Comparison of ENCODE assay signal across 8 cellular contexts in the genomic region with DNA sequence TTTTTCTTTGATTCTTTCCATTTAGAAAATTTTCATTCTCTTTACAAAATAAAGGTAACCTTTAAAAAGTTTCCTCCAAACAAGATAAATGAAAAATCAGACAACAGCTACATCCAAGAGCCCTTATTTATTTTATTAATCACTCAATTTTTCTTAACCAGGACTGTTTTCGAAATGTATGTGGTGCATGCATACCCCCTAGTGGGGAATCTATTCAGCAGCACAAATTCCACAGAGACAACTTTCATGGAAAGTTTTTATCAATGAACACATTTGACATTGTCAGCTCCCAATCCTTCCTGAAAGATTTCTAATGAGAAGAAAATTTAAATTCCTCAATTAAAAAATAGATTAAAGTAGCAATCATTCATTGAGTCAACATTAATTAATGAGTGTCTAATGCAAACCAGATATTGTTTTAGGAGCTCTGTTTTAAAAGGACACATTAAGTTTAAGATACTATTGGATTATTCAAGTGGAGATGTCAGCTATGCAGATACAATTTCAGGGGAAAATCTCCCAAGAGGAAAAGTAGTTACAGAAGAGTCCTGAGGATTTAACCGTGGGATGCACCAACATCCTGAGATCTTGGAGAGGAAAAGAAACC. TPM values are rescaled to one million over a fixed set of nuclear protein-coding genes. Genes with fewer than 3 reads are reported as not detected.
DNase-seq lines count a peak whose midpoint lies in the region; ATAC-seq and TF ChIP-seq lines count a peak whose summit lies in the region.

No MANE protein-coding gene starts in this region.

- no peaks in the 10 kb centered on the region for H3K4me1 ChIP-seq in CD8-positive, alpha-beta T cell (ENCODE audit: insufficient read depth, low read length)
- H3K4me1 ChIP-seq in mesendoderm (ENCODE audit: control insufficient read depth, low read depth, low read length) = no peaks in the 10 kb centered on the region

- no peaks in the 10 kb centered on the region for H3K27me3 ChIP-seq in CD8-positive, alpha-beta T cell (ENCODE audit: insufficient read depth, low read length)
- H3K27me3 ChIP-seq in mesendoderm (ENCODE audit: insufficient read depth, low read length, poor library complexity) = no peaks in the 10 kb centered on the region

- H3K27me3 Mint-ChIP-seq in CD8-positive, alpha-beta T cell (ENCODE audit: low read depth) = peaks cover 36% of the 10 kb centered on the region
- H3K27me3 Mint-ChIP-seq in brain = peaks cover 58% of the 10 kb centered on the region
- H3K27me3 Mint-ChIP-seq in activated T-helper 17 cell treated with anti-CD3 and anti-CD28 coated beads, Interleukin-2, amount 50 U/mL, for 72 hours = peaks cover 35% of the 10 kb centered on the region

- WGBS in mesendoderm (ENCODE audit: extremely low coverage, insufficient coverage, low lambda C conversion rate) = no CpG with 5 or more reads among the region's 2 CpGs

- H3K79me2 ChIP-seq in mesendoderm (ENCODE audit: control insufficient read depth, insufficient read depth, low read length) = no peaks in the 10 kb centered on the region

- CTCF ChIA-PET in CD8-positive, alpha-beta T cell (lab: Charles Lee) = interaction anchor here (0.7 to 5.0 kb wide), 5 partner anchors 9 to 1341 kb away, joined by 3 to 22 read pairs (median 3); a partner anchor contains a TSS

- H3K4ac ChIP-seq in mesendoderm (ENCODE audit: low read depth, low read length) = no peak overlapping the region

- TF ChIP-seq CTCF in CD8-positive, alpha-beta T cell (IDR thresholded peaks at IDR 0.05) = peak; percentile 56
- peak; percentile 82 for TF ChIP-seq CTCF in brain (conservative IDR thresholded peaks at IDR 0.05)
- peak in 1 of 3 donors; percentile 10 for TF ChIP-seq CTCF in omental fat pad (IDR thresholded peaks at IDR 0.05)

- no peaks in the 10 kb centered on the region for H3K79me1 ChIP-seq in mesendoderm (ENCODE audit: low read length)

- no peak overlapping the region for H2AK5ac ChIP-seq in mesendoderm (ENCODE audit: low read length)

- H4K5ac ChIP-seq in mesendoderm (ENCODE audit: low read length) = no peak overlapping the region

- DNase-seq in CD8-positive, alpha-beta T cell = no peak
- DNase-seq in HuH-7 (ENCODE audit: low spot score) (peak; percentile 36), mesendoderm (peak; percentile 35), omental fat pad (ENCODE audit: low spot score) (no peak), NCI-H1092 treated with DMSO at 0.1 percent for 48 hours (lab: John Stamatoyannopoulos, UW) (no peak)

- no peak overlapping the region for H3K9ac ChIP-seq in mesendoderm (ENCODE audit: low read length)

- H2BK15ac ChIP-seq in mesendoderm (replicated peaks; ENCODE audit: low read depth) = no peak overlapping the region

- no peaks in the 10 kb centered on the region for H3K9me3 Mint-ChIP-seq in CD8-positive, alpha-beta T cell
- no peaks in the 10 kb centered on the region for H3K9me3 Mint-ChIP-seq in brain
- H3K9me3 Mint-ChIP-seq in activated T-helper 17 cell treated with anti-CD3 and anti-CD28 coated beads, Interleukin-2, amount 50 U/mL, for 72 hours = no peaks in the 10 kb centered on the region

- intact Hi-C loops in CD8-positive, alpha-beta T cell (cut with DNase I, micrococcal nuclease) = loop anchor here (1.0 to 5.0 kb wide), 4 partner anchors 112 to 1441 kb away; no protein-coding TSS in a partner anchor

- no peak overlapping the region for H3K4me2 ChIP-seq in mesendoderm (ENCODE audit: low read length)

- no peaks in the 10 kb centered on the region for H3K36me3 ChIP-seq in CD8-positive, alpha-beta T cell (ENCODE audit: insufficient read depth, low read length)
- H3K36me3 ChIP-seq in mesendoderm (ENCODE audit: control insufficient read depth, insufficient read depth, low read length) = no peaks in the 10 kb centered on the region

- no peak overlapping the region for H3K23ac ChIP-seq in mesendoderm (ENCODE audit: low read length)

- no peak overlapping the region for H2BK120ac ChIP-seq in mesendoderm (ENCODE audit: low read depth, low read length)

- no peak for ATAC-seq in CD8-positive, alpha-beta T cell
- ATAC-seq in omental fat pad (ENCODE audit: low FRiP score) = no peak
- ATAC-seq in activated T-helper 17 cell treated with anti-CD3 and anti-CD28 coated beads, Interleukin-2, amount 50 U/mL, for 72 hours (replicated peaks) = no peak
- no peak for ATAC-seq in HG03108 (IDR thresholded peaks at IDR 0.05; ENCODE audit: unreplicated experiment)

- H3K18ac ChIP-seq in mesendoderm (ENCODE audit: low read length) = no peak overlapping the region

- peaks cover 4% of the 10 kb centered on the region for H3K4me1 Mint-ChIP-seq in CD8-positive, alpha-beta T cell (ENCODE audit: low read depth)
- H3K4me1 Mint-ChIP-seq in brain = peaks cover 11% of the 10 kb centered on the region
- H3K4me1 Mint-ChIP-seq in activated T-helper 17 cell treated with anti-CD3 and anti-CD28 coated beads, Interleukin-2, amount 50 U/mL, for 72 hours = no peaks in the 10 kb centered on the region

- H3K4me3 Mint-ChIP-seq in CD8-positive, alpha-beta T cell = no peak overlapping the region
- H3K4me3 Mint-ChIP-seq in brain = peak overlapping the region in 1 of 5 experiments; percentile 23
- H3K4me3 Mint-ChIP-seq in activated T-helper 17 cell treated with anti-CD3 and anti-CD28 coated beads, Interleukin-2, amount 50 U/mL, for 72 hours = no peak overlapping the region

- H3K27ac ChIP-seq in CD8-positive, alpha-beta T cell (ENCODE audit: low read depth, low read length) = no peak overlapping the region
- H3K27ac ChIP-seq in mesendoderm (ENCODE audit: low read depth, low read length) = no peak overlapping the region

- H3K36me3 Mint-ChIP-seq in CD8-positive, alpha-beta T cell = no peaks in the 10 kb centered on the region
- H3K36me3 Mint-ChIP-seq in brain = no peaks in the 10 kb centered on the region
- no peaks in the 10 kb centered on the region for H3K36me3 Mint-ChIP-seq in activated T-helper 17 cell treated with anti-CD3 and anti-CD28 coated beads, Interleukin-2, amount 50 U/mL, for 72 hours (ENCODE audit: low read depth)

- no peak overlapping the region for H3K4me3 ChIP-seq in CD8-positive, alpha-beta T cell (ENCODE audit: low read depth, low read length)
- H3K4me3 ChIP-seq in mesendoderm (ENCODE audit: low read length) = no peak overlapping the region

- no peak overlapping the region for H3K27ac Mint-ChIP-seq in CD8-positive, alpha-beta T cell
- H3K27ac Mint-ChIP-seq in brain = no peak overlapping the region
- no peak overlapping the region for H3K27ac Mint-ChIP-seq in activated T-helper 17 cell treated with anti-CD3 and anti-CD28 coated beads, Interleukin-2, amount 50 U/mL, for 72 hours

- H2BK5ac ChIP-seq in mesendoderm (ENCODE audit: low read length) = no peak overlapping the region

- H3K56ac ChIP-seq in mesendoderm (ENCODE audit: low read length) = no peak overlapping the region

- H4K8ac ChIP-seq in mesendoderm (ENCODE audit: low read depth, low read length) = no peak overlapping the region

- POLR2A ChIA-PET in CD8-positive, alpha-beta T cell (lab: Charles Lee) = interaction anchor here (1.0 kb wide), 1 partner anchor 9 kb away, joined by 4 read pairs; a partner anchor contains a TSS

- H3K9me3 ChIP-seq in CD8-positive, alpha-beta T cell (ENCODE audit: low read length) = no peaks in the 10 kb centered on the region

RNA-seq across cellular contexts. Expression of a gene that starts 5.2 kb away (rescaled TPM):
- total RNA-seq in CD8-positive, alpha-beta T cell = not detected
- not detected for polyA plus RNA-seq in brain (ENCODE audit: insufficient read depth, low read depth, low replicate concordance)
- polyA plus RNA-seq in mesendoderm (2013, experiment 1 of 2) = 5.1 TPM
- 5.2 TPM for polyA plus RNA-seq in mesendoderm (2013, experiment 2 of 2)
- total RNA-seq in omental fat pad = 1 to 10 TPM in 1 of 4 donors, under 1 TPM in 3; 0.19 to 2.0 (median 0.61) TPM
- under 1 TPM; 0.16 to 0.28 TPM for total RNA-seq in activated T-helper 17 cell treated with anti-CD3 and anti-CD28 coated beads, Interleukin-2, amount 50 U/mL, for 72 hours

RNA-seq across cellular contexts. Expression of a gene that starts 8.8 kb away (rescaled TPM):
- 10 to 100 TPM; 29.7 TPM for total RNA-seq in CD8-positive, alpha-beta T cell
- polyA plus RNA-seq in brain (ENCODE audit: insufficient read depth, low read depth, low replicate concordance) = 27.1 TPM
- 97.5 TPM for polyA plus RNA-seq in mesendoderm (2013, experiment 1 of 2)
- 96.2 TPM for polyA plus RNA-seq in mesendoderm (2013, experiment 2 of 2)
- 10 to 100 TPM; 23.1 to 29.9 (median 26.6) TPM for total RNA-seq in omental fat pad
- 100 to 1,000 TPM; 161 to 173 TPM for total RNA-seq in activated T-helper 17 cell treated with anti-CD3 and anti-CD28 coated beads, Interleukin-2, amount 50 U/mL, for 72 hours

RNA-seq across cellular contexts. Expression of a gene that starts 57.9 kb away (rescaled TPM):
- not detected for total RNA-seq in CD8-positive, alpha-beta T cell
- not detected for polyA plus RNA-seq in brain (ENCODE audit: insufficient read depth, low read depth, low replicate concordance)
- 65.5 TPM for polyA plus RNA-seq in mesendoderm (2013, experiment 1 of 2)
- polyA plus RNA-seq in mesendoderm (2013, experiment 2 of 2) = 62.4 TPM
- total RNA-seq in omental fat pad = 1 to 10 TPM in 1 of 4 donors, not detected in 3; 3.8 TPM
- total RNA-seq in activated T-helper 17 cell treated with anti-CD3 and anti-CD28 coated beads, Interleukin-2, amount 50 U/mL, for 72 hours = not detected

Comparison
In these comparisons a context has a peak if more than half of its experiments do, and no peak if none do; other contexts are left out.
1. DNase-seq: peak in HuH-7 (single experiment) and mesendoderm (single experiment); none in CD8-positive, alpha-beta T cell (0 of 7), omental fat pad (single experiment) and NCI-H1092 treated with DMSO at 0.1 percent for 48 hours (single experiment).
2. RNA of a gene that starts 8.8 kb away (total RNA-seq): 161 to 173 TPM in activated T-helper 17 cell treated with anti-CD3 and anti-CD28 coated beads, Interleukin-2, amount 50 U/mL, for 72 hours; 29.7 TPM in CD8-positive, alpha-beta T cell and 23.1 to 29.9 TPM in omental fat pad; every median in the first group is over 4 times any median in the second.